8 cellular contexts compared by ENCODE assay signal in genomic region chr17:81666092-81666341, GRCh38. TPM values are rescaled to one million over a fixed set of nuclear protein-coding genes. Genes with fewer than 3 reads are reported as not detected.
A peak's percentile ranks its signal among the peaks of the same experiment; 100 is the strongest.
DNase-seq lines count a peak whose midpoint lies in the region; ATAC-seq, FAIRE-seq and TF ChIP-seq lines count a peak whose summit lies in the region.

No MANE protein-coding gene starts in this region.

- H3K36me3 Mint-ChIP-seq in activated B cell treated with CpG ODN at 0.5 μM for 24 hours (ENCODE audit: low read depth): peaks cover 35% of the 10 kb centered on the region

- no peaks in the 10 kb centered on the region for H3K27me3 ChIP-seq in psoas muscle (ENCODE audit: insufficient read depth in 3 of 3, low read length in 2 of 3)

- H3K9me3 Mint-ChIP-seq in activated B cell treated with CpG ODN at 0.5 μM for 24 hours: no peaks in the 10 kb centered on the region

- H3K36me3 ChIP-seq in psoas muscle (ENCODE audit: insufficient read depth in 1 of 2, low read depth in 1 of 2): peaks cover 0 to 43% of the 10 kb centered on the region in 2 donors

- ATAC-seq in HG03025 (IDR thresholded peaks at IDR 0.05; ENCODE audit: low FRiP score, unreplicated experiment): peak; percentile 7
- ATAC-seq in activated B cell treated with CpG ODN at 0.5 μM for 24 hours (ENCODE audit: low read depth): no peak
- peak; percentile 3 to 36 (median 21) for ATAC-seq in psoas muscle

- H3K4me1 ChIP-seq in psoas muscle: peaks cover 11% of the 10 kb centered on the region

- no peak for DNase-seq in GM12864 (ENCODE audit: low read depth)
- no peak for DNase-seq in activated B cell treated with CpG ODN at 0.5 μM for 24 hours
- DNase-seq in glomerular visceral epithelial cell (ENCODE audit: extremely low spot score): peak; percentile 35
- DNase-seq in psoas muscle: no peak
- no peak for DNase-seq in H54 (ENCODE audit: insufficient read length, low spot score)
- no peak for DNase-seq in stimulated activated CD8-positive, alpha-beta memory T cell treated with anti-CD3 and anti-CD28 coated beads, Interleukin-4, amount 100 ng/mL, for 48 hours
- DNase-seq in RPMI8226: no peak

- H3K4me3 Mint-ChIP-seq in activated B cell treated with CpG ODN at 0.5 μM for 24 hours: peak overlapping the region; percentile 91

- H3K27ac Mint-ChIP-seq in activated B cell treated with CpG ODN at 0.5 μM for 24 hours: peak overlapping the region; percentile 82

- CTCF ChIA-PET in activated B cell treated with CpG ODN at 0.5 μM for 24 hours (lab: Charles Lee): no interaction called here

- no peaks in the 10 kb centered on the region for H3K9me3 ChIP-seq in psoas muscle

- H3K27ac ChIP-seq in psoas muscle: peak overlapping the region; percentile 90

- WGBS in psoas muscle, 3 donors: 0 to 1% (median 0%) methylated on average over 16 of the region's 16 CpGs

- H3K27me3 Mint-ChIP-seq in activated B cell treated with CpG ODN at 0.5 μM for 24 hours: no peaks in the 10 kb centered on the region

- H3K4me3 ChIP-seq in GM12864 (ENCODE audit: low read depth, low read length): peak overlapping the region; percentile 94
- peak overlapping the region; percentile 100 for H3K4me3 ChIP-seq in psoas muscle

- FAIRE-seq in H54 (lab: Jason Lieb, UNC): no peak

- no peak for TF ChIP-seq CTCF in GM12864 (IDR thresholded peaks at IDR 0.05; ENCODE audit: low read depth, low read length, missing control alignments)
- no peak for TF ChIP-seq CTCF in activated B cell treated with CpG ODN at 0.5 μM for 24 hours (IDR thresholded peaks at IDR 0.05)
- TF ChIP-seq CTCF in psoas muscle (IDR thresholded peaks at IDR 0.05): no peak

- POLR2A ChIA-PET in activated B cell treated with CpG ODN at 0.5 μM for 24 hours (lab: Charles Lee): interaction anchor here (0.5 to 2.2 kb wide), 9 partner anchors 10 to 433 kb away, joined by 3 to 26 read pairs (median 9); partner anchors contain the start of genes ARL16, HGS, MRPL12 and NPLOC4

- no peak for TF ChIP-seq POLR2A in H54 (IDR thresholded peaks at IDR 0.05; ENCODE audit: low read depth, low read length)

- intact Hi-C loops in activated B cell treated with CpG ODN at 0.5 μM for 24 hours (cut with micrococcal nuclease): loop anchor here (1.0 to 2.0 kb wide), 4 partner anchors 17 to 195 kb away; partner anchors contain the start of genes ARL16, MRPL12, NPLOC4 and P4HB
- intact Hi-C loops in psoas muscle (cut with DNase I): loop anchor here (2.0 kb wide), 1 partner anchor 29 kb away; the partner anchor contains the start of genes NPLOC4 (in 2 of the 2) and TSPAN10 (in 2 of the 2)

- H3K4me1 Mint-ChIP-seq in activated B cell treated with CpG ODN at 0.5 μM for 24 hours: peaks cover 28% of the 10 kb centered on the region

RNA-seq across cellular contexts. Expression of gene OXLD1, which starts 0.4 kb away (rescaled TPM):
- 36.7 and 37.3 TPM in 2 replicates for total RNA-seq in activated B cell treated with CpG ODN at 0.5 μM for 24 hours
- 10 to 100 TPM; 15.5 to 23.6 (median 20.5) TPM for total RNA-seq in psoas muscle
- 10 to 100 TPM; 35.1 to 44.9 (median 39.8) TPM for polyA plus RNA-seq in psoas muscle

RNA-seq across cellular contexts. Expression of gene CCDC137, which starts 0.5 kb away (rescaled TPM):
- total RNA-seq in activated B cell treated with CpG ODN at 0.5 μM for 24 hours: 34.7 and 41.3 TPM in 2 replicates
- total RNA-seq in psoas muscle: 10 to 100 TPM in 1 of 4 donors, 1 to 10 TPM in 3; 4.8 to 14.9 (median 8.6) TPM
- 10 to 100 TPM; 11.3 to 47.4 (median 28.5) TPM for polyA plus RNA-seq in psoas muscle

RNA-seq across cellular contexts. Expression of gene PDE6G, which starts 9.7 kb away (rescaled TPM):
- 0.42 and 1.2 TPM in 2 replicates for total RNA-seq in activated B cell treated with CpG ODN at 0.5 μM for 24 hours
- under 1 TPM in 1 of 4 donors, not detected in 3; 0.64 TPM for total RNA-seq in psoas muscle
- polyA plus RNA-seq in psoas muscle: 1 to 10 TPM in 1 of 3 donors, under 1 TPM in 2; 0.25 to 1.5 (median 0.56) TPM

RNA-seq across cellular contexts. Expression of gene ARL16, which starts 17.6 kb away (rescaled TPM):
- total RNA-seq in activated B cell treated with CpG ODN at 0.5 μM for 24 hours (30.7 and 33.3 TPM in 2 replicates), psoas muscle (10 to 100 TPM in 3 of 4 donors, 1 to 10 TPM in 1; 7.8 to 15.6 (median 11.9) TPM)
- polyA plus RNA-seq in psoas muscle: 10 to 100 TPM; 23.2 to 29.3 (median 29.1) TPM

RNA-seq across cellular contexts. Expression of gene HGS, which starts 17.8 kb away (rescaled TPM):
- 132 and 151 TPM in 2 replicates for total RNA-seq in activated B cell treated with CpG ODN at 0.5 μM for 24 hours
- total RNA-seq in psoas muscle: 10 to 100 TPM; 38.6 to 74.5 (median 56.5) TPM
- polyA plus RNA-seq in psoas muscle: 100 to 1,000 TPM in 2 of 3 donors, 10 to 100 TPM in 1; 62.3 to 158 (median 139) TPM
